21 cellular contexts compared by ENCODE assay signal in genomic region chr9:113345165-113345564, GRCh38. TPM values are rescaled to one million over a fixed set of nuclear protein-coding genes. Genes with fewer than 3 reads are reported as not detected.
A peak's percentile ranks its signal among the peaks of the same experiment; 100 is the strongest.
DNase-seq lines count a peak whose midpoint lies in the region; ATAC-seq and TF ChIP-seq lines count a peak whose summit lies in the region.
"Had no signal": no experiment of that assay in that cellular context is flagged by ENCODE, and none has a peak within 500 bp of the region (broad histone marks: within the 10 kb centered on the region; RNA-seq: fewer than 3 reads in every experiment).

No MANE protein-coding gene starts in this region.

- no peak for DNase-seq in right atrium auricular region (ENCODE audit: low spot score)
- no peak for DNase-seq in cardiac septum (ENCODE audit: low spot score)
- peak in 4 of 61 donors; percentile 8 to 35 (median 17) for DNase-seq in caudate nucleus (lab: John Stamatoyannopoulos, UW)
- DNase-seq in iPS-NIHi11 (ENCODE audit: low spot score), result no peak
- DNase-seq in NCI-H345 (lab: John Stamatoyannopoulos, UW), result no peak
- DNase-seq: activated CD4-positive, CD25-positive, alpha-beta regulatory T cell treated with anti-CD3 and anti-CD28 coated beads, Interleukin-2, amount 50 U/mL, for 72 hours; activated CD8-positive, alpha-beta memory T cell treated with anti-CD3 and anti-CD28 coated beads, Interleukin-2, amount 50 U/mL, for 4 hours; activated gamma-delta T cell treated with Interleukin-2 at 50 U/mL for 16 hours; Caco-2; cerebellar nuclear complex; effector memory CD8-positive, alpha-beta T cell; naive thymus-derived CD8-positive, alpha-beta T cell; NCI-H187; NCI-H226; Peyer's patch; SK-N-SH; stimulated activated CD4-positive, alpha-beta T cell treated with anti-CD3 and anti-CD28 coated beads, Interleukin-15, amount 100 ng/mL, for 24 hours had no signal

- no peak overlapping the region for H3K9ac ChIP-seq in muscle layer of colon (ENCODE audit: low read length)
- H3K9ac ChIP-seq: SK-N-SH had no signal

- no peaks in the 10 kb centered on the region for H3K27me3 ChIP-seq in right atrium auricular region
- H3K27me3 ChIP-seq in muscle layer of colon (ENCODE audit: control insufficient read depth in 1 of 2, insufficient read depth in 2 of 2, low read length in 2 of 2), result no peaks in the 10 kb centered on the region
- H3K27me3 ChIP-seq: Peyer's patch had no signal

- TF ChIP-seq CTCF in right atrium auricular region (IDR thresholded peaks at IDR 0.05), result no peak

- H3K36me3 ChIP-seq in right atrium auricular region, result no peaks in the 10 kb centered on the region
- no peaks in the 10 kb centered on the region for H3K36me3 ChIP-seq in muscle layer of colon (ENCODE audit: insufficient read depth, low read length)
- H3K36me3 ChIP-seq: Peyer's patch, thoracic aorta had no signal

- intact Hi-C loops in cardiac septum (cut with DNase I), result no loop called here

- H3K27ac ChIP-seq in right atrium auricular region (peak overlapping the region; percentile 76 to 84), caudate nucleus (ENCODE audit: low read depth, low read length) (peak overlapping the region; percentile 14), muscle layer of colon (ENCODE audit: low read depth, low read length) (peak overlapping the region; percentile 4)

- H3K9me3 ChIP-seq in right atrium auricular region (no peaks in the 10 kb centered on the region), muscle layer of colon (ENCODE audit: low read length) (no peaks in the 10 kb centered on the region)
- H3K9me3 ChIP-seq: Caco-2, Peyer's patch, SK-N-SH, thoracic aorta had no signal

- H3K4me1 ChIP-seq in right atrium auricular region (peaks cover 0 to 12% of the 10 kb centered on the region in 2 donors), muscle layer of colon (ENCODE audit: insufficient read depth, low read length) (peaks cover 24% of the 10 kb centered on the region)
- H3K4me1 ChIP-seq: Caco-2 had no signal

- no peak overlapping the region for H3K4me3 ChIP-seq in right atrium auricular region
- H3K4me3 ChIP-seq in muscle layer of colon (ENCODE audit: low read depth in 1 of 2, low read length in 2 of 2), result no peak overlapping the region
- H3K4me3 ChIP-seq: Peyer's patch, thoracic aorta had no signal

- no peak for ATAC-seq in HG03520 (IDR thresholded peaks at IDR 0.05; ENCODE audit: unreplicated experiment)
- ATAC-seq: effector memory CD8-positive, alpha-beta T cell; naive thymus-derived CD8-positive, alpha-beta T cell had no signal

RNA-seq across cellular contexts. Expression of gene BSPRY, which starts 4.2 kb away (rescaled TPM):
- total RNA-seq in right atrium auricular region (1 to 10 TPM in 1 of 2 donors, under 1 TPM in 1; 0.48 to 3.8 TPM), cardiac septum (1.7 TPM)
- total RNA-seq: lung microvascular endothelial cell had no signal

RNA-seq across cellular contexts. Expression of gene WDR31, which starts 5.1 kb away (rescaled TPM):
- 1 to 10 TPM; 2.3 to 4.6 TPM for total RNA-seq in right atrium auricular region
- total RNA-seq in cardiac septum, result 10.9 TPM

RNA-seq across cellular contexts. Expression of gene HDHD3, which starts 31.6 kb away (rescaled TPM):
- total RNA-seq in right atrium auricular region, result 10 to 100 TPM; 20.0 to 25.6 TPM
- total RNA-seq in cardiac septum, result 14.3 TPM

RNA-seq across cellular contexts. Expression of gene RNF183, which starts 42.0 kb away (rescaled TPM):
- total RNA-seq in right atrium auricular region (not detected), cardiac septum (not detected)
- total RNA-seq: lung microvascular endothelial cell, thoracic aorta had no signal

RNA-seq across cellular contexts. Expression of gene ALAD, which starts 55.9 kb away (rescaled TPM):
- total RNA-seq in right atrium auricular region, result 10 to 100 TPM; 16.2 to 17.8 TPM
- 68.2 TPM for total RNA-seq in cardiac septum

Comparison
In these comparisons a context has a peak if more than half of its experiments do, and no peak if none do; other contexts are left out.
1. H3K27ac ChIP-seq: peak in every context shown above with its lines; median percentile 80 in right atrium auricular region; 14 in caudate nucleus; 4 in muscle layer of colon.